In the genomic region with DNA sequence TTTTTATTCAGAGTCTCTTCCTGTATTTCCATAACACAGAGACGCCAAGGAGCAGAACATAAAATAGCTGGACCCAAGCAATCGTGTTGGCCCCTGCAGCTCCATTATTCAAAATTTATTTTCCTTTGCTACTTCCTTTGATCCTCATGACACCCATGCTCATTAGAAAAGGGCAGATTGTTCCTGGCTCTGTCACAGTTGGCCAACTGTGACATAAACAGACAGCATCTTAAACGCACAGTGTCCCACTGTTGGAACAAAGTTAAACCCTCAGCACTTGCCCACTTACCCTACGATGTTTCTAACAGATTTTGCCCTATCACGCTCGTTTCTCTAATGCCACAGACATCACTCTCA, we compare ENCODE assay signal across 2 cellular contexts.
TF ChIP-seq lines count a peak whose summit lies in the region.

No MANE protein-coding gene starts in this region.

TF ChIP-seq in IMR-90, 13 proteins besides CTCF, POLR2A, EP300 and RAD21:
- TF ChIP-seq RCOR1 (IDR thresholded peaks at IDR 0.05; ENCODE audit: insufficient replicate concordance, low read length) (no peak), MXI1 (IDR thresholded peaks at IDR 0.05; ENCODE audit: borderline replicate concordance, low read depth, low read length) (no peak), FOS (IDR thresholded peaks at IDR 0.05; ENCODE audit: low read depth, low read length) (no peak), NFE2L2 (IDR thresholded peaks at IDR 0.05; ENCODE audit: low read depth, low read length) (no peak), BHLHE40 (IDR thresholded peaks at IDR 0.05; ENCODE audit: low read depth, low read length) (no peak), ELK1 (IDR thresholded peaks at IDR 0.05; ENCODE audit: borderline replicate concordance, low read depth, low read length) (no peak), CEBPB (IDR thresholded peaks at IDR 0.05; ENCODE audit: low read depth, low read length) (no peak), RFX5 (IDR thresholded peaks at IDR 0.05; ENCODE audit: low read depth, low read length) (no peak), CHD1 (IDR thresholded peaks at IDR 0.05; ENCODE audit: low read depth, low read length) (no peak), MAZ (IDR thresholded peaks at IDR 0.05; ENCODE audit: borderline replicate concordance, low read depth, low read length) (no peak), SMC3 (IDR thresholded peaks at IDR 0.05; ENCODE audit: low read depth, low read length) (no peak), MAFK (IDR thresholded peaks at IDR 0.05; ENCODE audit: low read depth, low read length) (no peak), USF2 (IDR thresholded peaks at IDR 0.05; ENCODE audit: low read depth, low read length) (no peak)

TF ChIP-seq in liver, 16 proteins besides CTCF, POLR2A, EP300 and RAD21:
- TF ChIP-seq JUND (IDR thresholded peaks at IDR 0.05) (no peak), NR2F2 (IDR thresholded peaks at IDR 0.05) (peak; percentile 68), RXRA (IDR thresholded peaks at IDR 0.05) (peak in 1 of 2 donors; percentile 9)
